ENCODE assay signal across 8 cellular contexts in genomic region chr3:17032407-17033034, GRCh38.
DNase-seq lines count a peak whose midpoint lies in the region; ATAC-seq and TF ChIP-seq lines count a peak whose summit lies in the region.

No MANE protein-coding gene starts in this region.

- H2BK5ac ChIP-seq in trophoblast cell (ENCODE audit: low read depth, low read length, poor library complexity): no peak overlapping the region

- H3K4ac ChIP-seq in trophoblast cell (ENCODE audit: low read depth, low read length): no peak overlapping the region

- H3K79me2 ChIP-seq in trophoblast cell (ENCODE audit: control insufficient read depth, insufficient read depth, low read length, poor library complexity): no peaks in the 10 kb centered on the region

- WGBS in trophoblast cell (ENCODE audit: extremely low coverage, insufficient coverage, insufficient read length): no CpG with 5 or more reads among the region's 3 CpGs

- TF ChIP-seq CTCF in CD8-positive, alpha-beta T cell (IDR thresholded peaks at IDR 0.05): peak; percentile 36

- in situ Hi-C loops in HAP-1 (cut with MboI; ENCODE audit: low sequenced_read_pairs): no loop called here
- in situ Hi-C loops in SK-MEL-5 (cut with HindIII; ENCODE audit: low pct_unique_long_range_greater_than_20kb, low sequenced_read_pairs): no loop called here

- H3K9me3 Mint-ChIP-seq in CD8-positive, alpha-beta T cell: no peaks in the 10 kb centered on the region

- no peak overlapping the region for H3K4me3 Mint-ChIP-seq in CD8-positive, alpha-beta T cell

- no peak overlapping the region for H2BK12ac ChIP-seq in trophoblast cell (ENCODE audit: low read length)

- no peak overlapping the region for H2BK120ac ChIP-seq in trophoblast cell (ENCODE audit: insufficient read depth, low read length, poor library complexity)

- ATAC-seq in CD8-positive, alpha-beta T cell: peak; percentile 31
- no peak for ATAC-seq in HG03457 (IDR thresholded peaks at IDR 0.05; ENCODE audit: unreplicated experiment)

- H3K36me3 Mint-ChIP-seq in CD8-positive, alpha-beta T cell: peaks cover 30% of the 10 kb centered on the region

- H3K27ac ChIP-seq in CD8-positive, alpha-beta T cell (ENCODE audit: low read depth, low read length): no peak overlapping the region
- H3K27ac ChIP-seq in trophoblast cell (ENCODE audit: low read depth, low read length): no peak overlapping the region

- H3K27me3 ChIP-seq in CD8-positive, alpha-beta T cell (ENCODE audit: insufficient read depth, low read length): no peaks in the 10 kb centered on the region
- H3K27me3 ChIP-seq in HAP-1 (ENCODE audit: low read depth) (no peaks in the 10 kb centered on the region), trophoblast cell (ENCODE audit: insufficient read depth, low read length) (no peaks in the 10 kb centered on the region)

- H2AK5ac ChIP-seq in trophoblast cell (ENCODE audit: low read length): no peak overlapping the region

- H3K79me1 ChIP-seq in trophoblast cell (ENCODE audit: low read length): no peaks in the 10 kb centered on the region

- no peak overlapping the region for H3K23ac ChIP-seq in trophoblast cell (ENCODE audit: low read length)

- POLR2A ChIA-PET in CD8-positive, alpha-beta T cell (lab: Charles Lee): no interaction called here

- no peaks in the 10 kb centered on the region for H3K9me3 ChIP-seq in CD8-positive, alpha-beta T cell (ENCODE audit: low read length)
- H3K9me3 ChIP-seq in HAP-1 (no peaks in the 10 kb centered on the region), trophoblast cell (ENCODE audit: insufficient read depth, low read depth, low read length) (no peaks in the 10 kb centered on the region)

- no peak overlapping the region for H4K12ac ChIP-seq in trophoblast cell (ENCODE audit: low read depth, low read length)

- H2AFZ ChIP-seq in trophoblast cell (ENCODE audit: insufficient read depth, low read length, poor library complexity): no peak overlapping the region

- no peak overlapping the region for H3K27ac Mint-ChIP-seq in CD8-positive, alpha-beta T cell

- DNase-seq in CD8-positive, alpha-beta T cell: no peak
- DNase-seq in HAP-1 (ENCODE audit: low spot score in 2 of 2): peak; percentile 29 to 65
- peak; percentile 74 for DNase-seq in SK-MEL-5 (ENCODE audit: low read depth, low spot score)
- peak; percentile 24 for DNase-seq in foreskin melanocyte
- peak; percentile 14 to 43 for DNase-seq in trophoblast cell
- DNase-seq in ureter (ENCODE audit: low spot score): no peak
- DNase-seq in DMS79 treated with DMSO at 0.1 percent for 48 hours (lab: John Stamatoyannopoulos, UW): no peak

- no peak overlapping the region for H4K91ac ChIP-seq in trophoblast cell (ENCODE audit: low read depth, low read length)

- H3K36me3 ChIP-seq in CD8-positive, alpha-beta T cell (ENCODE audit: insufficient read depth, low read length): no peaks in the 10 kb centered on the region
- H3K36me3 ChIP-seq in HAP-1 (replicated peaks) (no peaks in the 10 kb centered on the region), trophoblast cell (ENCODE audit: control insufficient read depth in 1 of 2, insufficient read depth in 2 of 2, low read length in 2 of 2) (no peaks in the 10 kb centered on the region)

- H3K4me2 ChIP-seq in trophoblast cell (ENCODE audit: low read length): no peak overlapping the region

- intact Hi-C loops in CD8-positive, alpha-beta T cell (cut with DNase I, micrococcal nuclease): loop anchor here in 1 of 2 experiments (5.0 to 10.0 kb wide), 2 partner anchors 205 to 428 kb away; partner anchors contain the start of gene DAZL

- peaks cover 22% of the 10 kb centered on the region for H3K4me1 ChIP-seq in CD8-positive, alpha-beta T cell (ENCODE audit: insufficient read depth, low read length)
- H3K4me1 ChIP-seq in HAP-1: peaks cover 11% of the 10 kb centered on the region
- no peaks in the 10 kb centered on the region for H3K4me1 ChIP-seq in trophoblast cell (ENCODE audit: control insufficient read depth in 1 of 2, insufficient read depth in 2 of 2, low read length in 2 of 2)

- H3K4me3 ChIP-seq in CD8-positive, alpha-beta T cell (ENCODE audit: low read depth, low read length): no peak overlapping the region
- H3K4me3 ChIP-seq in HAP-1: no peak overlapping the region
- no peak overlapping the region for H3K4me3 ChIP-seq in trophoblast cell (ENCODE audit: low read depth, low read length)

- no peak overlapping the region for H3K9ac ChIP-seq in trophoblast cell (ENCODE audit: low read length)

- CTCF ChIA-PET in CD8-positive, alpha-beta T cell (lab: Charles Lee): interaction anchor here (0.7 to 1.4 kb wide), 3 partner anchors 10 to 70 kb away, joined by 3 to 4 read pairs (median 3); no protein-coding TSS in a partner anchor

- H3K14ac ChIP-seq in trophoblast cell (ENCODE audit: low read length): no peak overlapping the region

- peaks cover 81% of the 10 kb centered on the region for H3K4me1 Mint-ChIP-seq in CD8-positive, alpha-beta T cell (ENCODE audit: low read depth)

- H3K18ac ChIP-seq in trophoblast cell (ENCODE audit: low read length): no peak overlapping the region

- no peak overlapping the region for H4K8ac ChIP-seq in trophoblast cell (ENCODE audit: low read depth, low read length)

- no peaks in the 10 kb centered on the region for H3K27me3 Mint-ChIP-seq in CD8-positive, alpha-beta T cell (ENCODE audit: low read depth)

Comparison
In these comparisons a context has a peak if more than half of its experiments do, and no peak if none do; other contexts are left out.
1. DNase-seq: peak in HAP-1 (2 of 2), SK-MEL-5 (single experiment), foreskin melanocyte (single experiment) and trophoblast cell (2 of 2); none in CD8-positive, alpha-beta T cell (0 of 7), ureter (single experiment) and DMS79 treated with DMSO at 0.1 percent for 48 hours (single experiment).